In genomic region chr4:55345980-55346850, GRCh38 we compare ENCODE assay signal across 1 cellular context.
A peak's percentile ranks its signal among the peaks of the same experiment; 100 is the strongest.
TF ChIP-seq lines count a peak whose summit lies in the region.

TSS of gene SRD5A3 (plus strand) at chr4:55346242. CDS start at chr4:55346337, 95 bp downstream.

TF ChIP-seq in HEK293, 187 proteins besides CTCF, POLR2A, EP300 and RAD21 (continued from another document):
- no peak for TF ChIP-seq ZNF645 (tag by site-specific recombination; IDR thresholded peaks at IDR 0.05)
- TF ChIP-seq KLF10 (tag by site-specific recombination; IDR thresholded peaks at IDR 0.05), result peak; percentile 49; the same call in 1 of the 2 replicates
- TF ChIP-seq ZNF146 (tag by site-specific recombination; IDR thresholded peaks at IDR 0.05), result no peak
- TF ChIP-seq ZFHX2 (tag by site-specific recombination; conservative IDR thresholded peaks at IDR 0.05), result no peak; the same call in 1 of the 2 replicates
- TF ChIP-seq, protein P1, sequence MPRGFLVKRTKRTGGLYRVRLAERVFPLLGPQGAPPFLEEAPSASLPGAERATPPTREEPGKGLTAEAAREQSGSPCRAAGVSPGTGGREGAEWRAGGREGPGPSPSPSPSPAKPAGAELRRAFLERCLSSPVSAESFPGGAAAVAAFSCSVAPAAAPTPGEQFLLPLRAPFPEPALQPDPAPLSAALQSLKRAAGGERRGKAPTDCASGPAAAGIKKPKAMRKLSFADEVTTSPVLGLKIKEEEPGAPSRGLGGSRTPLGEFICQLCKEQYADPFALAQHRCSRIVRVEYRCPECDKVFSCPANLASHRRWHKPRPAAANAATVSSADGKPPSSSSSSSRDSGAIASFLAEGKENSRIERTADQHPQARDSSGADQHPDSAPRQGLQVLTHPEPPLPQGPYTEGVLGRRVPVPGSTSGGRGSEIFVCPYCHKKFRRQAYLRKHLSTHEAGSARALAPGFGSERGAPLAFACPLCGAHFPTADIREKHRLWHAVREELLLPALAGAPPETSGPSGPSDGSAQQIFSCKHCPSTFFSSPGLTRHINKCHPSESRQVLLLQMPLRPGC (tag by site-specific recombination; IDR thresholded peaks at IDR 0.05), result no peak
- 0 out of 2 replicates have a peak, but pooled peaks have one; percentile 6 for TF ChIP-seq ZNF654 (tag by site-specific recombination; IDR thresholded peaks at IDR 0.05; ENCODE audit: low read depth)
- TF ChIP-seq ZNF16 (tag by site-specific recombination; IDR thresholded peaks at IDR 0.05; ENCODE audit: low read depth), result no peak
- no peak for TF ChIP-seq MYNN (tag by site-specific recombination; IDR thresholded peaks at IDR 0.05; ENCODE audit: borderline replicate concordance)
- TF ChIP-seq ZNF114 (tag by site-specific recombination; IDR thresholded peaks at IDR 0.05), result no peak
- TF ChIP-seq YY2 (tag by site-specific recombination; IDR thresholded peaks at IDR 0.05), result no peak
- TF ChIP-seq ZBTB6 (tag by site-specific recombination; IDR thresholded peaks at IDR 0.05), result no peak
- TF ChIP-seq FEZF1 (tag by site-specific recombination; IDR thresholded peaks at IDR 0.05), result no peak
- no peak for TF ChIP-seq ZNF701 (tag by site-specific recombination; IDR thresholded peaks at IDR 0.05)
- TF ChIP-seq ELK4 (IDR thresholded peaks at IDR 0.05; ENCODE audit: borderline replicate concordance, low read depth, low read length), result no peak
- TF ChIP-seq PRDM1 (tag by site-specific recombination; IDR thresholded peaks at IDR 0.05), result no peak
- peak; percentile 27; the same call in 1 of the 2 replicates for TF ChIP-seq ZNF341 (tag by site-specific recombination; IDR thresholded peaks at IDR 0.05; ENCODE audit: low read depth)
- TF ChIP-seq ZNF391 (tag by site-specific recombination; IDR thresholded peaks at IDR 0.05; ENCODE audit: borderline replicate concordance, low read depth), result 0 out of 2 replicates have a peak, but pooled peaks have one; percentile 45
- no peak for TF ChIP-seq ZFP41 (tag by site-specific recombination; IDR thresholded peaks at IDR 0.05; ENCODE audit: borderline replicate concordance)
- TF ChIP-seq KLF16 (tag by site-specific recombination; IDR thresholded peaks at IDR 0.05), result peak; percentile 22; the same call in 1 of the 2 replicates
- TF ChIP-seq, protein P2, sequence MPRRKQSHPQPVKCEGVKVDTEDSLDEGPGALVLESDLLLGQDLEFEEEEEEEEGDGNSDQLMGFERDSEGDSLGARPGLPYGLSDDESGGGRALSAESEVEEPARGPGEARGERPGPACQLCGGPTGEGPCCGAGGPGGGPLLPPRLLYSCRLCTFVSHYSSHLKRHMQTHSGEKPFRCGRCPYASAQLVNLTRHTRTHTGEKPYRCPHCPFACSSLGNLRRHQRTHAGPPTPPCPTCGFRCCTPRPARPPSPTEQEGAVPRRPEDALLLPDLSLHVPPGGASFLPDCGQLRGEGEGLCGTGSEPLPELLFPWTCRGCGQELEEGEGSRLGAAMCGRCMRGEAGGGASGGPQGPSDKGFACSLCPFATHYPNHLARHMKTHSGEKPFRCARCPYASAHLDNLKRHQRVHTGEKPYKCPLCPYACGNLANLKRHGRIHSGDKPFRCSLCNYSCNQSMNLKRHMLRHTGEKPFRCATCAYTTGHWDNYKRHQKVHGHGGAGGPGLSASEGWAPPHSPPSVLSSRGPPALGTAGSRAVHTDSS (tag by site-specific recombination; IDR thresholded peaks at IDR 0.05), result no peak
- TF ChIP-seq ZNF274 (IDR thresholded peaks at IDR 0.05; ENCODE audit: low read length), result no peak
- TF ChIP-seq ZNF274 (tag by site-specific recombination; IDR thresholded peaks at IDR 0.05; ENCODE audit: borderline replicate concordance), result no peak
- TF ChIP-seq, protein P3, sequence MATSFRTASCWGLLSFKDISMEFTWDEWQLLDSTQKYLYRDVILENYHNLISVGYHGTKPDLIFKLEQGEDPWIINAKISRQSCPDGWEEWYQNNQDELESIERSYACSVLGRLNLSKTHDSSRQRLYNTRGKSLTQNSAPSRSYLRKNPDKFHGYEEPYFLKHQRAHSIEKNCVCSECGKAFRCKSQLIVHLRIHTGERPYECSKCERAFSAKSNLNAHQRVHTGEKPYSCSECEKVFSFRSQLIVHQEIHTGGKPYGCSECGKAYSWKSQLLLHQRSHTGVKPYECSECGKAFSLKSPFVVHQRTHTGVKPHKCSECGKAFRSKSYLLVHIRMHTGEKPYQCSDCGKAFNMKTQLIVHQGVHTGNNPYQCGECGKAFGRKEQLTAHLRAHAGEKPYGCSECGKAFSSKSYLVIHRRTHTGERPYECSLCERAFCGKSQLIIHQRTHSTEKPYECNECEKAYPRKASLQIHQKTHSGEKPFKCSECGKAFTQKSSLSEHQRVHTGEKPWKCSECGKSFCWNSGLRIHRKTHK (tag by site-specific recombination; IDR thresholded peaks at IDR 0.05), result no peak
- TF ChIP-seq KLF8 (tag by site-specific recombination; IDR thresholded peaks at IDR 0.05), result 0 out of 2 replicates have a peak, but pooled peaks have one; percentile 48
- TF ChIP-seq, protein P4, sequence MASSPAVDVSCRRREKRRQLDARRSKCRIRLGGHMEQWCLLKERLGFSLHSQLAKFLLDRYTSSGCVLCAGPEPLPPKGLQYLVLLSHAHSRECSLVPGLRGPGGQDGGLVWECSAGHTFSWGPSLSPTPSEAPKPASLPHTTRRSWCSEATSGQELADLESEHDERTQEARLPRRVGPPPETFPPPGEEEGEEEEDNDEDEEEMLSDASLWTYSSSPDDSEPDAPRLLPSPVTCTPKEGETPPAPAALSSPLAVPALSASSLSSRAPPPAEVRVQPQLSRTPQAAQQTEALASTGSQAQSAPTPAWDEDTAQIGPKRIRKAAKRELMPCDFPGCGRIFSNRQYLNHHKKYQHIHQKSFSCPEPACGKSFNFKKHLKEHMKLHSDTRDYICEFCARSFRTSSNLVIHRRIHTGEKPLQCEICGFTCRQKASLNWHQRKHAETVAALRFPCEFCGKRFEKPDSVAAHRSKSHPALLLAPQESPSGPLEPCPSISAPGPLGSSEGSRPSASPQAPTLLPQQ (tag by site-specific recombination; IDR thresholded peaks at IDR 0.05), result peak; percentile 73; the same call in 1 of the 2 replicates
- TF ChIP-seq ZNF280C (tag by site-specific recombination; IDR thresholded peaks at IDR 0.05), result no peak
- TF ChIP-seq, protein P5, sequence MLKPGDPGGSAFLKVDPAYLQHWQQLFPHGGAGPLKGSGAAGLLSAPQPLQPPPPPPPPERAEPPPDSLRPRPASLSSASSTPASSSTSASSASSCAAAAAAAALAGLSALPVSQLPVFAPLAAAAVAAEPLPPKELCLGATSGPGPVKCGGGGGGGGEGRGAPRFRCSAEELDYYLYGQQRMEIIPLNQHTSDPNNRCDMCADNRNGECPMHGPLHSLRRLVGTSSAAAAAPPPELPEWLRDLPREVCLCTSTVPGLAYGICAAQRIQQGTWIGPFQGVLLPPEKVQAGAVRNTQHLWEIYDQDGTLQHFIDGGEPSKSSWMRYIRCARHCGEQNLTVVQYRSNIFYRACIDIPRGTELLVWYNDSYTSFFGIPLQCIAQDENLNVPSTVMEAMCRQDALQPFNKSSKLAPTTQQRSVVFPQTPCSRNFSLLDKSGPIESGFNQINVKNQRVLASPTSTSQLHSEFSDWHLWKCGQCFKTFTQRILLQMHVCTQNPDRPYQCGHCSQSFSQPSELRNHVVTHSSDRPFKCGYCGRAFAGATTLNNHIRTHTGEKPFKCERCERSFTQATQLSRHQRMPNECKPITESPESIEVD (tag by site-specific recombination; IDR thresholded peaks at IDR 0.05), result no peak
- TF ChIP-seq ZNF596 (tag by site-specific recombination; IDR thresholded peaks at IDR 0.05), result 0 out of 2 replicates have a peak, but pooled peaks have one; percentile 28
- TF ChIP-seq ZNF626 (tag by site-specific recombination; IDR thresholded peaks at IDR 0.05), result no peak
- TF ChIP-seq, protein P6, sequence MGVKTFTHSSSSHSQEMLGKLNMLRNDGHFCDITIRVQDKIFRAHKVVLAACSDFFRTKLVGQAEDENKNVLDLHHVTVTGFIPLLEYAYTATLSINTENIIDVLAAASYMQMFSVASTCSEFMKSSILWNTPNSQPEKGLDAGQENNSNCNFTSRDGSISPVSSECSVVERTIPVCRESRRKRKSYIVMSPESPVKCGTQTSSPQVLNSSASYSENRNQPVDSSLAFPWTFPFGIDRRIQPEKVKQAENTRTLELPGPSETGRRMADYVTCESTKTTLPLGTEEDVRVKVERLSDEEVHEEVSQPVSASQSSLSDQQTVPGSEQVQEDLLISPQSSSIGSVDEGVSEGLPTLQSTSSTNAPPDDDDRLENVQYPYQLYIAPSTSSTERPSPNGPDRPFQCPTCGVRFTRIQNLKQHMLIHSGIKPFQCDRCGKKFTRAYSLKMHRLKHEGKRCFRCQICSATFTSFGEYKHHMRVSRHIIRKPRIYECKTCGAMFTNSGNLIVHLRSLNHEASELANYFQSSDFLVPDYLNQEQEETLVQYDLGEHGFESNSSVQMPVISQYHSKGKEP (tag by site-specific recombination; IDR thresholded peaks at IDR 0.05), result no peak
- TF ChIP-seq ZNF335 (tag by site-specific recombination; conservative IDR thresholded peaks at IDR 0.05), result no peak; the same call in none of the 2 replicates
- no peak for TF ChIP-seq ZNF311 (tag by site-specific recombination; IDR thresholded peaks at IDR 0.05; ENCODE audit: borderline replicate concordance)
- TF ChIP-seq ZBTB49 (tag by site-specific recombination; IDR thresholded peaks at IDR 0.05; ENCODE audit: low read depth), result no peak
- TF ChIP-seq REPIN1 (tag by site-specific recombination; IDR thresholded peaks at IDR 0.05; ENCODE audit: low read depth), result no peak
TF ChIP-seq in HEK293: peak in this region for 39.
